Comparison of ENCODE assay signal across 17 cellular contexts in genomic region chr21:43375827-43376795, GRCh38. TPM values are rescaled to one million over a fixed set of nuclear protein-coding genes. Genes with fewer than 3 reads are reported as not detected.
DNase-seq lines count a peak whose midpoint lies in the region; ATAC-seq and TF ChIP-seq lines count a peak whose summit lies in the region.
"Had no signal": no experiment of that assay in that cellular context is flagged by ENCODE, and none has a peak within 500 bp of the region (broad histone marks: within the 10 kb centered on the region; RNA-seq: fewer than 3 reads in every experiment).

No MANE protein-coding gene starts in this region.

- ATAC-seq in stimulated activated naive CD8-positive, alpha-beta T cell treated with anti-CD3 and anti-CD28 coated beads, Interleukin-15, amount 100 ng/mL, for 72 hours = peak; percentile 25
- no peak for ATAC-seq in stimulated activated naive CD8-positive, alpha-beta T cell treated with anti-CD3 and anti-CD28 coated beads, Interleukin-15, Interleukin-2, amounts not matched to agents 100 U/mL and 50 U/mL, for 24 hours
- no peak for ATAC-seq in HG03342 (IDR thresholded peaks at IDR 0.05; ENCODE audit: unreplicated experiment)
- ATAC-seq in activated CD4-positive, CD25-positive, alpha-beta regulatory T cell treated with anti-CD3 and anti-CD28 coated beads, Interleukin-2, amount 50 U/mL, for 24 hours = no peak
- ATAC-seq: K562 had no signal

- H4K8ac ChIP-seq in mesenchymal stem cell (ENCODE audit: low read length) = no peak overlapping the region

- H3K4me3 ChIP-seq in mesenchymal stem cell (ENCODE audit: insufficient read depth in 1 of 2, low read depth in 1 of 2, low read length in 2 of 2) = no peak overlapping the region
- H3K4me3 ChIP-seq: K562 had no signal

- no peaks in the 10 kb centered on the region for H3K36me3 ChIP-seq in mesenchymal stem cell (ENCODE audit: control insufficient read depth in 1 of 2, insufficient read depth in 2 of 2, low read depth in 1 of 2, low read length in 2 of 2)

- no peak overlapping the region for H2BK120ac ChIP-seq in mesenchymal stem cell (ENCODE audit: low read depth, low read length)

- no peaks in the 10 kb centered on the region for H3K4me1 ChIP-seq in mesenchymal stem cell (ENCODE audit: control insufficient read depth, insufficient read depth, low read depth, low read length)

- no peak overlapping the region for H3K18ac ChIP-seq in mesenchymal stem cell (ENCODE audit: low read depth in 1 of 2, low read length in 2 of 2)

- H2BK5ac ChIP-seq in mesenchymal stem cell (ENCODE audit: low read depth, low read length, poor library complexity, severe bottlenecking) = no peak overlapping the region

- H3K79me1 ChIP-seq in mesenchymal stem cell (replicated peaks; ENCODE audit: low read length, poor library complexity, severe bottlenecking) = no peaks in the 10 kb centered on the region

- H3K4ac ChIP-seq in mesenchymal stem cell (ENCODE audit: low read depth in 1 of 2, low read length in 2 of 2) = no peak overlapping the region

- H3K23ac ChIP-seq in mesenchymal stem cell (ENCODE audit: low read length in 2 of 2) = no peak overlapping the region

- H3K4me1 Mint-ChIP-seq in stimulated activated naive CD8-positive, alpha-beta T cell treated with anti-CD3 and anti-CD28 coated beads, Interleukin-15, amount 100 ng/mL, for 72 hours = no peaks in the 10 kb centered on the region

- POLR2A ChIA-PET in RWPE1 (lab: Yijun Ruan, JAX; ENCODE audit: low non-redundant PET) = no interaction called here

- H3K9me3 ChIP-seq in mesenchymal stem cell (ENCODE audit: control insufficient read depth, low read length) = no peaks in the 10 kb centered on the region

- H3K14ac ChIP-seq in mesenchymal stem cell (ENCODE audit: low read length in 2 of 2) = no peak overlapping the region

- peak overlapping the region; percentile 39 for H4K91ac ChIP-seq in mesenchymal stem cell (ENCODE audit: low read length)

- H3K27ac Mint-ChIP-seq in stimulated activated naive CD8-positive, alpha-beta T cell treated with anti-CD3 and anti-CD28 coated beads, Interleukin-15, amount 100 ng/mL, for 72 hours = no peak overlapping the region
- H3K27ac Mint-ChIP-seq: CD4-positive, alpha-beta T cell had no signal

- WGBS in mesenchymal stem cell = 87% methylated on average over 28 of the region's 28 CpGs

- H2BK15ac ChIP-seq in mesenchymal stem cell (ENCODE audit: low read depth, poor library complexity, severe bottlenecking) = no peak overlapping the region

- H3K27ac ChIP-seq in RWPE1 (peak overlapping the region; percentile 90), mesenchymal stem cell (ENCODE audit: low read length, poor library complexity, severe bottlenecking) (no peak overlapping the region)

- CTCF ChIA-PET in RWPE1 (lab: Yijun Ruan, JAX) = no interaction called here

- H3K4me3 Mint-ChIP-seq in stimulated activated naive CD8-positive, alpha-beta T cell treated with anti-CD3 and anti-CD28 coated beads, Interleukin-15, amount 100 ng/mL, for 72 hours = no peak overlapping the region
- H3K4me3 Mint-ChIP-seq: CD4-positive, alpha-beta T cell had no signal

- no peak overlapping the region for H2AK5ac ChIP-seq in mesenchymal stem cell (ENCODE audit: low read length, severe bottlenecking)

- no peak overlapping the region for H3K9ac ChIP-seq in mesenchymal stem cell (ENCODE audit: low read length)

- DNase-seq in stimulated activated naive CD8-positive, alpha-beta T cell treated with anti-CD3 and anti-CD28 coated beads, Interleukin-15, amount 100 ng/mL, for 72 hours = no peak
- DNase-seq in stimulated activated naive CD8-positive, alpha-beta T cell treated with anti-CD3 and anti-CD28 coated beads, Interleukin-15, Interleukin-2, amounts not matched to agents 100 U/mL and 50 U/mL, for 24 hours = no peak
- DNase-seq in RWPE1 (ENCODE audit: low spot score) = no peak
- no peak for DNase-seq in mesenchymal stem cell
- no peak for DNase-seq in central memory CD4-positive, alpha-beta T cell
- DNase-seq: Calu3; CD4-positive, alpha-beta T cell; DMS53; MV-4-11; NCI-H1417; NCI-H1930; NCI-H2171; NCI-H446 treated with DMSO at 0.1 percent for 48 hours; NK-92 treated with Interleukin-12 subunit alpha and Interleukin-12 subunit beta, amount 100 ng/mL, for 24 hours had no signal

- H3K9me3 Mint-ChIP-seq in stimulated activated naive CD8-positive, alpha-beta T cell treated with anti-CD3 and anti-CD28 coated beads, Interleukin-15, amount 100 ng/mL, for 72 hours = no peaks in the 10 kb centered on the region
- H3K9me3 Mint-ChIP-seq: CD4-positive, alpha-beta T cell had no signal

- peaks cover 0 to 3% of the 10 kb centered on the region in 2 experiments for H3K27me3 ChIP-seq in mesenchymal stem cell (ENCODE audit: control insufficient read depth in 1 of 2, insufficient read depth in 1 of 2, low read length in 2 of 2)

- no peak overlapping the region for H3K4me2 ChIP-seq in mesenchymal stem cell (ENCODE audit: low read length, poor library complexity, severe bottlenecking)

- H2BK12ac ChIP-seq in mesenchymal stem cell (ENCODE audit: low read length in 2 of 2) = no peak overlapping the region

- H3K27me3 Mint-ChIP-seq in stimulated activated naive CD8-positive, alpha-beta T cell treated with anti-CD3 and anti-CD28 coated beads, Interleukin-15, amount 100 ng/mL, for 72 hours = no peaks in the 10 kb centered on the region
- H3K27me3 Mint-ChIP-seq: CD4-positive, alpha-beta T cell had no signal

- no peak overlapping the region for H2AFZ ChIP-seq in mesenchymal stem cell (ENCODE audit: low read depth, low read length)

- no peak for TF ChIP-seq CTCF in RWPE1 (conservative IDR thresholded peaks at IDR 0.05; ENCODE audit: low read depth)

RNA-seq across cellular contexts. Expression of gene SIK1, which starts 50.8 kb away (rescaled TPM):
- 6.9 TPM for polyA plus RNA-seq in mesenchymal stem cell (2013, experiment 1 of 2)
- 4.6 TPM for polyA plus RNA-seq in mesenchymal stem cell (2013, experiment 2 of 2)
